ENCODE assay signal across 9 cellular contexts in genomic region chr1:193418745-193419058, GRCh38.
A peak's percentile ranks its signal among the peaks of the same experiment; 100 is the strongest.
DNase-seq lines count a peak whose midpoint lies in the region; ATAC-seq and TF ChIP-seq lines count a peak whose summit lies in the region.
"Had no signal": no experiment of that assay in that cellular context is flagged by ENCODE, and none has a peak within 500 bp of the region (broad histone marks: within the 10 kb centered on the region; RNA-seq: fewer than 3 reads in every experiment).

No MANE protein-coding gene starts in this region.

- no peak for TF ChIP-seq EP300 in gastroesophageal sphincter (IDR thresholded peaks at IDR 0.05)

- peak overlapping the region; percentile 28 to 32 for H3K4me3 ChIP-seq in gastroesophageal sphincter
- H3K4me3 ChIP-seq in smooth muscle cell: peak overlapping the region; percentile 28

- H3K9me3 ChIP-seq in gastroesophageal sphincter (peaks cover 0 to 2% (median 0%) of the 10 kb centered on the region in 3 donors), smooth muscle cell (replicated peaks; ENCODE audit: low read depth) (no peaks in the 10 kb centered on the region)

- TF ChIP-seq CTCF in gastroesophageal sphincter (IDR thresholded peaks at IDR 0.05): no peak
- TF ChIP-seq CTCF in smooth muscle cell (IDR thresholded peaks at IDR 0.05; ENCODE audit: borderline replicate concordance, insufficient read depth, poor library complexity, severe bottlenecking): no peak

- peaks cover 4% of the 10 kb centered on the region for H3K36me3 Mint-ChIP-seq in T-cell

- DNase-seq in T-cell (no peak), smooth muscle cell (lab: John Stamatoyannopoulos, UW; ENCODE audit: unreplicated experiment) (no peak), retina (no peak), middle frontal gyrus (ENCODE audit: extremely low spot score, low spot score) (no peak)
- DNase-seq in activated CD4-positive, alpha-beta T cell treated with anti-CD3 and anti-CD28 coated beads, Interleukin-2, amount 50 U/mL, for 1 hour: no peak
- DNase-seq: NCI-H526 had no signal

- TF ChIP-seq POLR2A in gastroesophageal sphincter (IDR thresholded peaks at IDR 0.05): no peak

- H3K36me3 ChIP-seq in gastroesophageal sphincter: no peaks in the 10 kb centered on the region
- H3K36me3 ChIP-seq in smooth muscle cell (ENCODE audit: low read depth): no peaks in the 10 kb centered on the region

- H3K4me1 ChIP-seq in gastroesophageal sphincter (peaks cover 0 to 11% (median 0%) of the 10 kb centered on the region in 3 donors), smooth muscle cell (ENCODE audit: low read depth) (no peaks in the 10 kb centered on the region)

- H3K4me3 Mint-ChIP-seq in T-cell: peak overlapping the region; percentile 72 to 78 (median 77)

- CTCF ChIA-PET in T-cell (lab: Charles Lee): interaction anchor here in 1 of 2 donors (0.5 kb wide), 1 partner anchor 898 kb away, joined by 3 read pairs; no protein-coding TSS in a partner anchor

- H3K9ac ChIP-seq in smooth muscle cell (ENCODE audit: low read depth): no peak overlapping the region

- 58 to 70% methylated on average over 3 of the region's 3 CpGs for WGBS in gastroesophageal sphincter (ENCODE audit: low coverage in 1 of 2), 2 donors
- 94% methylated on average over 3 of the region's 3 CpGs for WGBS in smooth muscle cell (ENCODE audit: low lambda C conversion rate)

- peak overlapping the region; percentile 93 to 96 for H3K27ac Mint-ChIP-seq in T-cell

- H3K27me3 Mint-ChIP-seq in T-cell: no peaks in the 10 kb centered on the region

- H4K20me1 ChIP-seq in smooth muscle cell (ENCODE audit: low read depth): no peaks in the 10 kb centered on the region

- ATAC-seq in GM21723 (IDR thresholded peaks at IDR 0.05; ENCODE audit: unreplicated experiment) (peak; percentile 24), T-cell (replicated peaks in 1 of 4) (peak; percentile 25 to 61 (median 35)), gastroesophageal sphincter (no peak), HG03280 (IDR thresholded peaks at IDR 0.05; ENCODE audit: unreplicated experiment) (no peak)

- no peaks in the 10 kb centered on the region for H3K79me2 ChIP-seq in smooth muscle cell (ENCODE audit: low read depth)

- H3K4me1 Mint-ChIP-seq in T-cell: peaks cover 42 to 48% (median 43%) of the 10 kb centered on the region in 3 donors

- H3K27me3 ChIP-seq in gastroesophageal sphincter: no peaks in the 10 kb centered on the region
- no peaks in the 10 kb centered on the region for H3K27me3 ChIP-seq in smooth muscle cell (ENCODE audit: low read depth)

- H2AFZ ChIP-seq in smooth muscle cell (ENCODE audit: low read depth): peak overlapping the region; percentile 75

- peak overlapping the region in 2 of 4 donors; percentile 9 to 44 for H3K27ac ChIP-seq in gastroesophageal sphincter
- no peak overlapping the region for H3K27ac ChIP-seq in smooth muscle cell (ENCODE audit: low read depth)

- H3F3A ChIP-seq in smooth muscle cell (ENCODE audit: low read depth): no peaks in the 10 kb centered on the region

- H3K4me2 ChIP-seq in smooth muscle cell: peak overlapping the region; percentile 64

- H3K9me3 Mint-ChIP-seq in T-cell: peaks cover 0 to 11% (median 2%) of the 10 kb centered on the region in 3 donors

- POLR2A ChIA-PET in T-cell (lab: Charles Lee): no interaction called here

Comparison
In these comparisons a context has a peak if more than half of its experiments do, and no peak if none do; other contexts are left out.
1. ATAC-seq: peak in GM21723 (single experiment) and T-cell (4 of 4); none in gastroesophageal sphincter (single experiment) and HG03280 (single experiment).